Comparison of ENCODE assay signal across 9 cellular contexts in genomic region chr17:4945944-4946280, GRCh38. TPM values are rescaled to one million over a fixed set of nuclear protein-coding genes. Genes with fewer than 3 reads are reported as not detected.
DNase-seq lines count a peak whose midpoint lies in the region; ATAC-seq and TF ChIP-seq lines count a peak whose summit lies in the region.
"Had no signal": no experiment of that assay in that cellular context is flagged by ENCODE, and none has a peak within 500 bp of the region (broad histone marks: within the 10 kb centered on the region; RNA-seq: fewer than 3 reads in every experiment).

No MANE protein-coding gene starts in this region.

- H3K27me3 ChIP-seq in DND-41 (ENCODE audit: insufficient read depth, low read length, poor library complexity) (no peaks in the 10 kb centered on the region), OCI-LY3 (ENCODE audit: low read depth, low read length) (no peaks in the 10 kb centered on the region), trophoblast cell (ENCODE audit: insufficient read depth, low read length) (no peaks in the 10 kb centered on the region)

- no peaks in the 10 kb centered on the region for H3K9me3 Mint-ChIP-seq in endothelial cell (ENCODE audit: unreplicated experiment)

- H3K14ac ChIP-seq in trophoblast cell (ENCODE audit: low read length): no peak overlapping the region

- no CpG with 5 or more reads among the region's 4 CpGs for whole genome bisulfite sequencing in trophoblast cell (ENCODE audit: extremely low coverage, insufficient coverage, insufficient read length)

- H2AFZ ChIP-seq in DND-41 (ENCODE audit: low read depth, low read length): no peak overlapping the region
- no peak overlapping the region for H2AFZ ChIP-seq in OCI-LY3 (ENCODE audit: low read depth, low read length)
- H2AFZ ChIP-seq in trophoblast cell (ENCODE audit: insufficient read depth, low read length, poor library complexity): no peak overlapping the region

- H4K20me1 ChIP-seq in DND-41 (ENCODE audit: insufficient read depth, low read length) (peaks cover 59% of the 10 kb centered on the region), OCI-LY3 (ENCODE audit: insufficient read depth, low read length) (peaks cover 30% of the 10 kb centered on the region)

- H3K27ac Mint-ChIP-seq in endothelial cell (ENCODE audit: unreplicated experiment): peak overlapping the region; percentile 91

- peak overlapping the region; percentile 71 for H3K4ac ChIP-seq in trophoblast cell (ENCODE audit: low read depth, low read length)

- DNase-seq in DND-41 (no peak), endothelial cell (ENCODE audit: low spot score) (no peak), trophoblast cell (no peak), NCI-H1436 (lab: John Stamatoyannopoulos, UW) (no peak)

- H3K4me2 ChIP-seq in DND-41 (ENCODE audit: insufficient read depth, low read length) (peak overlapping the region; percentile 97), OCI-LY3 (ENCODE audit: low read length) (peak overlapping the region; percentile 98), trophoblast cell (ENCODE audit: low read length) (peak overlapping the region; percentile 93)

- no peak overlapping the region for H2BK120ac ChIP-seq in trophoblast cell (ENCODE audit: insufficient read depth, low read length, poor library complexity)

- H3K4me3 Mint-ChIP-seq in endothelial cell (ENCODE audit: unreplicated experiment): peak overlapping the region; percentile 96

- H3K9me3 ChIP-seq in DND-41 (ENCODE audit: insufficient read depth, low read length, severe bottlenecking) (no peaks in the 10 kb centered on the region), OCI-LY3 (ENCODE audit: insufficient read depth, low read length) (no peaks in the 10 kb centered on the region), trophoblast cell (ENCODE audit: insufficient read depth, low read depth, low read length) (peaks cover 1% of the 10 kb centered on the region)

- ATAC-seq in DND-41 (ENCODE audit: insufficient read depth, low read depth) (no peak), GM19035 (IDR thresholded peaks at IDR 0.05; ENCODE audit: unreplicated experiment) (no peak), HG03565 (IDR thresholded peaks at IDR 0.05; ENCODE audit: unreplicated experiment) (no peak), HG03442 (IDR thresholded peaks at IDR 0.05; ENCODE audit: unreplicated experiment) (no peak)

- no peak overlapping the region for H3K18ac ChIP-seq in trophoblast cell (ENCODE audit: low read length)

- H3K23ac ChIP-seq in trophoblast cell (ENCODE audit: low read length): no peak overlapping the region

- H3K9ac ChIP-seq in DND-41 (ENCODE audit: low read depth, low read length) (peak overlapping the region; percentile 98), OCI-LY3 (ENCODE audit: low read length) (peak overlapping the region; percentile 100), trophoblast cell (ENCODE audit: low read length) (no peak overlapping the region)

- H2BK12ac ChIP-seq in trophoblast cell (ENCODE audit: low read length): no peak overlapping the region

- TF ChIP-seq CTCF in DND-41 (IDR thresholded peaks at IDR 0.05; ENCODE audit: borderline replicate concordance, extremely low read depth, low read length, poor library complexity, severe bottlenecking) (no peak), OCI-LY3 (IDR thresholded peaks at IDR 0.05; ENCODE audit: low read depth, low read length) (no peak), endothelial cell (IDR thresholded peaks at IDR 0.05; ENCODE audit: unreplicated experiment) (no peak)

- H3K27ac ChIP-seq in DND-41 (ENCODE audit: low read length) (peak overlapping the region; percentile 97), OCI-LY3 (ENCODE audit: low read length) (peak overlapping the region; percentile 100), trophoblast cell (ENCODE audit: low read depth, low read length) (peak overlapping the region; percentile 0)

- H2AK5ac ChIP-seq in trophoblast cell (ENCODE audit: low read length): no peak overlapping the region

- H3K4me1 ChIP-seq in DND-41 (ENCODE audit: insufficient read depth, low read length): peaks cover 78% of the 10 kb centered on the region
- peaks cover 39% of the 10 kb centered on the region for H3K4me1 ChIP-seq in OCI-LY3 (ENCODE audit: low read length)
- peaks cover 24 to 34% of the 10 kb centered on the region in 2 experiments for H3K4me1 ChIP-seq in trophoblast cell (ENCODE audit: control insufficient read depth in 1 of 2, insufficient read depth in 2 of 2, low read length in 2 of 2)

- H3K36me3 ChIP-seq in DND-41 (ENCODE audit: insufficient read depth, low read length) (peaks cover 70% of the 10 kb centered on the region), OCI-LY3 (replicated peaks; ENCODE audit: low read depth, low read length) (peaks cover 54% of the 10 kb centered on the region), trophoblast cell (ENCODE audit: control insufficient read depth in 1 of 2, insufficient read depth in 2 of 2, low read length in 2 of 2) (peaks cover 37 to 49% of the 10 kb centered on the region in 2 experiments)

- H3K4me1 Mint-ChIP-seq in endothelial cell (ENCODE audit: unreplicated experiment): peaks cover 42% of the 10 kb centered on the region

- H3K27me3 Mint-ChIP-seq in endothelial cell (ENCODE audit: unreplicated experiment): peaks cover 25% of the 10 kb centered on the region

- peak overlapping the region; percentile 72 to 91; a peak in 3 of 4 replicates for H3K4me3 ChIP-seq in DND-41 (ENCODE audit: low read depth in 1 of 2, low read length in 2 of 2)
- peak overlapping the region; percentile 99 for H3K4me3 ChIP-seq in OCI-LY3 (ENCODE audit: low read length)
- no peak overlapping the region for H3K4me3 ChIP-seq in trophoblast cell (ENCODE audit: low read depth, low read length)

- H4K12ac ChIP-seq in trophoblast cell (ENCODE audit: low read depth, low read length): no peak overlapping the region

- H3K79me1 ChIP-seq in trophoblast cell (ENCODE audit: low read length): peaks cover 30% of the 10 kb centered on the region

- no peak overlapping the region for H2BK5ac ChIP-seq in trophoblast cell (ENCODE audit: low read depth, low read length, poor library complexity)

- H3K79me2 ChIP-seq in DND-41 (ENCODE audit: insufficient read depth, low read length) (peaks cover 84% of the 10 kb centered on the region), OCI-LY3 (ENCODE audit: low read length) (peaks cover 86% of the 10 kb centered on the region), trophoblast cell (ENCODE audit: control insufficient read depth, insufficient read depth, low read length, poor library complexity) (peaks cover 27% of the 10 kb centered on the region)

- H3K36me3 Mint-ChIP-seq in endothelial cell (ENCODE audit: low read depth, unreplicated experiment): peaks cover 33% of the 10 kb centered on the region

- H4K8ac ChIP-seq in trophoblast cell (ENCODE audit: low read depth, low read length): no peak overlapping the region

- no peak overlapping the region for H4K91ac ChIP-seq in trophoblast cell (ENCODE audit: low read depth, low read length)

RNA-seq across cellular contexts. Expression of gene PFN1, which starts 2.4 kb away (rescaled TPM):
- 874 TPM for total RNA-seq in endothelial cell (ENCODE audit: unreplicated experiment)
- 1,571 and 1,587 TPM in 2 replicates for polyA plus RNA-seq in trophoblast cell (2013)

RNA-seq across cellular contexts. Expression of gene ENO3, which starts 5.0 kb away (rescaled TPM):
- total RNA-seq in endothelial cell (ENCODE audit: unreplicated experiment): 7.3 TPM
- polyA plus RNA-seq in trophoblast cell (2013): 5.6 and 5.8 TPM in 2 replicates

RNA-seq across cellular contexts. Expression of gene RNF167, which starts 5.8 kb away (rescaled TPM):
- 92.3 TPM for total RNA-seq in endothelial cell (ENCODE audit: unreplicated experiment)
- 113 and 122 TPM in 2 replicates for polyA plus RNA-seq in trophoblast cell (2013)

RNA-seq across cellular contexts. Expression of gene SLC25A11, which starts 6.1 kb away (rescaled TPM):
- 47.5 TPM for total RNA-seq in endothelial cell (ENCODE audit: unreplicated experiment)
- 36.6 and 37.7 TPM in 2 replicates for polyA plus RNA-seq in trophoblast cell (2013)

RNA-seq across cellular contexts. Expression of gene GP1BA, which starts 13.8 kb away (rescaled TPM):
- 1.3 TPM for total RNA-seq in endothelial cell (ENCODE audit: unreplicated experiment)
- polyA plus RNA-seq in trophoblast cell (2013): 0.05 and 0.14 TPM in 2 replicates
- total RNA-seq: T-helper 2 cell treated with Interferon-gamma antibody and Interleukin-4, amounts not matched to agents 100 ng/mL and 5 ng/mL, for 36 hours had no signal

Comparison
In these comparisons a context has a peak if more than half of its experiments do, and no peak if none do; other contexts are left out.
1. H3K27ac ChIP-seq: peak in every context shown above with its lines; median percentile 100 in OCI-LY3; 97 in DND-41; 0 in trophoblast cell.